In genomic region chr1:96313216-96313615, GRCh38 we compare ENCODE assay signal across 22 cellular contexts.
A peak's percentile ranks its signal among the peaks of the same experiment; 100 is the strongest.
DNase-seq lines count a peak whose midpoint lies in the region; ATAC-seq and TF ChIP-seq lines count a peak whose summit lies in the region.
"Had no signal": no experiment of that assay in that cellular context is flagged by ENCODE, and none has a peak within 500 bp of the region (broad histone marks: within the 10 kb centered on the region; RNA-seq: fewer than 3 reads in every experiment).

No MANE protein-coding gene starts in this region.

- DNase-seq in DMS 273 treated with DMSO at 0.1 percent for 48 hours (lab: John Stamatoyannopoulos, UW) = peak; percentile 16
- DNase-seq in RPMI7951 (ENCODE audit: low read depth) = peak; percentile 86
- DNase-seq in dermis blood vessel endothelial cell = peak; percentile 2
- DNase-seq in osteoblast (ENCODE audit: insufficient read length, low spot score, missing footprints) = peak; percentile 5
- DNase-seq in activated gamma-delta T cell (lab: John Stamatoyannopoulos, UW) = no peak
- DNase-seq in COLO829 (ENCODE audit: low spot score) = no peak
- DNase-seq: activated CD8-positive, alpha-beta memory T cell treated with anti-CD3 and anti-CD28 coated beads for 24 hours; activated effector memory CD4-positive, alpha-beta T cell treated with Interleukin-2 at 50 U/mL for 16 hours; effector CD4-positive, alpha-beta T cell; MM.1S; NCI-H187 treated with DMSO at 0.1 percent for 48 hours; NCI-H524; OCI-M1; psoas muscle; stimulated activated naive CD8-positive, alpha-beta T cell treated with anti-CD3 and anti-CD28 coated beads, Interleukin-15, amount 100 ng/mL, for 72 hours; WERI-Rb-1 had no signal

- no peak for TF ChIP-seq CTCF in osteoblast (IDR thresholded peaks at IDR 0.05; ENCODE audit: extremely low read depth, low read depth, low read length)

- H3K36me3 ChIP-seq in osteoblast (ENCODE audit: insufficient read depth, low read length) = no peaks in the 10 kb centered on the region
- H3K36me3 ChIP-seq: ascending aorta; BLaER1 treated with 17β-estradiol and CSF1 and Interleukin-3, amounts not matched to agents 10 nM and 100 nM; WERI-Rb-1 had no signal

- H3K27me3 ChIP-seq in osteoblast (ENCODE audit: insufficient read depth, low read length) = no peaks in the 10 kb centered on the region
- H3K27me3 ChIP-seq: ascending aorta; BLaER1 treated with 17β-estradiol and CSF1 and Interleukin-3, amounts not matched to agents 10 nM and 100 nM had no signal

- H4K20me1 ChIP-seq in osteoblast (ENCODE audit: insufficient read depth, low read length) = no peaks in the 10 kb centered on the region
- H4K20me1 ChIP-seq: BLaER1 treated with 17β-estradiol and CSF1 and Interleukin-3, amounts not matched to agents 10 nM and 100 nM had no signal

- no peak overlapping the region for H3K4me2 ChIP-seq in osteoblast (ENCODE audit: insufficient read depth, low read length)
- H3K4me2 ChIP-seq: BLaER1 treated with 17β-estradiol and CSF1 and Interleukin-3, amounts not matched to agents 10 nM and 100 nM had no signal

- H3K79me2 ChIP-seq in osteoblast (ENCODE audit: insufficient read depth, low read length) = no peaks in the 10 kb centered on the region

- no peak overlapping the region for H3K4me3 ChIP-seq in osteoblast (ENCODE audit: insufficient read depth, low read length)
- H3K4me3 ChIP-seq: ascending aorta; BLaER1 treated with 17β-estradiol and CSF1 and Interleukin-3, amounts not matched to agents 10 nM and 100 nM; lung; psoas muscle had no signal

- H2AFZ ChIP-seq in osteoblast (ENCODE audit: low read length) = no peak overlapping the region

- ATAC-seq in esophagus mucosa (no peak), GM21381 (IDR thresholded peaks at IDR 0.05; ENCODE audit: unreplicated experiment) (no peak)
- ATAC-seq: natural killer cell treated with Interleukin-12 subunit alpha and Interleukin-12 subunit beta and Interleukin-15 and Interleukin-18, amount 100 ng/mL, for 72 hours; psoas muscle; stimulated activated naive CD8-positive, alpha-beta T cell treated with anti-CD3 and anti-CD28 coated beads, Interleukin-15, amount 100 ng/mL, for 72 hours had no signal

- H3K9me3 ChIP-seq in osteoblast (ENCODE audit: low read depth, low read length) = no peaks in the 10 kb centered on the region
- H3K9me3 ChIP-seq: ascending aorta; BLaER1 treated with 17β-estradiol and CSF1 and Interleukin-3, amounts not matched to agents 10 nM and 100 nM; psoas muscle had no signal

- H3K27ac ChIP-seq in osteoblast (ENCODE audit: low read depth, low read length) = no peak overlapping the region
- H3K27ac ChIP-seq: ascending aorta; BLaER1 treated with 17β-estradiol and CSF1 and Interleukin-3, amounts not matched to agents 10 nM and 100 nM; psoas muscle; WERI-Rb-1 had no signal

- H3K4me1 ChIP-seq in osteoblast (ENCODE audit: insufficient read depth, low read length) = peaks cover 12% of the 10 kb centered on the region
- H3K4me1 ChIP-seq: ascending aorta, psoas muscle had no signal

Comparison
In these comparisons a context has a peak if more than half of its experiments do, and no peak if none do; other contexts are left out.
1. DNase-seq: peak in DMS 273 treated with DMSO at 0.1 percent for 48 hours (single experiment), RPMI7951 (single experiment), dermis blood vessel endothelial cell (single experiment) and osteoblast (single experiment); none in activated gamma-delta T cell (single experiment) and COLO829 (single experiment).